ENCODE assay signal across 23 cellular contexts in the genomic region with DNA sequence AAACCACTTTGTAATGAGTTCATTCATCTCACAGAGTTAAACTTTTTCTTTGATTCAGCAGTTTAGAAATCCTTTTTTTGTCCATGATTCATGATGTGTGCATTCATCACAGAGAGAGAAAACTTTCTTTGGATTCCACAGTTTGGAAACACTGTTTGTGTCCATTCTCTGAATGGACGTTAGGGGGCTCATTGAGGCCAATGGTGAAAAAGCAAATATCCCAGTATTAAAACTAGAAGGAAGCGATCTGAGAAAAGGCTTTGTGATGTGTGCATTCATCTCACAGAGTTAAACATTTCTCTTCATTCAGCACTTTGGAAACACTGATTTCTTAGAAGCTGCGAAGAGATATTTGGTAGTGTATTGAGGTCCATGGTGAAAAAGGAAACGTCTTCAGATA.
"Had no signal": no experiment of that assay in that cellular context is flagged by ENCODE, and none has a peak within 500 bp of the region (broad histone marks: within the 10 kb centered on the region; RNA-seq: fewer than 3 reads in every experiment).

No MANE protein-coding gene starts in this region.

- H3K9me3 Mint-ChIP-seq: activated naive CD4-positive, alpha-beta T cell treated with anti-CD3 and anti-CD28 coated beads, Interleukin-2, amount 50 U/mL, for 24 hours had no signal

- H3K36me3 Mint-ChIP-seq: brain; neural progenitor cell; stimulated activated memory B cell treated with anti-CD40 and anti-IgM and Interleukin-4, amounts not matched to agents 10 μg/mL and 1 μg/mL and 100 μg/mL, for 72 hours had no signal

- DNase-seq: activated CD4-positive, alpha-beta T cell treated with anti-CD3 and anti-CD28 coated beads for 1 hour; activated CD4-positive, alpha-beta T cell treated with anti-CD3 and anti-CD28 coated beads, Interleukin-2, amount 50 U/mL, for 1 hour; activated CD8-positive, alpha-beta T cell treated with anti-CD3 and anti-CD28 coated beads, Interleukin-2, amount 10 ng/mL, durations not matched to agents 7 days and 5 days; activated gamma-delta T cell treated with Interleukin-2 at 50 U/mL for 16 hours; activated T-cell treated with anti-CD3 and anti-CD28 coated beads, Interleukin-2, amount 50 U/mL, for 1 hour; aorta; caudate nucleus; effector CD8-positive, alpha-beta T cell; foreskin melanocyte; glutamatergic neuron; hypothalamus; left ventricle myocardium superior; mammary epithelial cell; naive thymus-derived CD8-positive, alpha-beta T cell; stimulated activated CD4-positive, alpha-beta T cell treated with anti-CD3 and anti-CD28 coated beads, Interleukin-15, amount 100 ng/mL, for 24 hours; stomach had no signal

- ATAC-seq: activated CD8-positive, alpha-beta T cell treated with anti-CD3 and anti-CD28 coated beads, Interleukin-2, amount 10 ng/mL, durations not matched to agents 7 days and 5 days; left ventricle myocardium superior; naive thymus-derived CD8-positive, alpha-beta T cell; sciatic nerve; stimulated activated memory B cell treated with anti-CD40 and anti-IgM and Interleukin-4, amounts not matched to agents 10 μg/mL and 1 μg/mL and 100 μg/mL, for 72 hours had no signal

- H3K27ac Mint-ChIP-seq: activated CD8-positive, alpha-beta T cell treated with anti-CD3 and anti-CD28 coated beads, Interleukin-2, amount 10 ng/mL, durations not matched to agents 7 days and 5 days; activated naive CD4-positive, alpha-beta T cell treated with anti-CD3 and anti-CD28 coated beads, Interleukin-2, amount 50 U/mL, for 24 hours; brain; dendritic cell treated with granulocyte-macrophage colony-stimulating factor and Interleukin-4, amounts not matched to agents 40 ng/mL and 50 ng/mL, for 4 days; mesothelial cell of epicardium; naive thymus-derived CD8-positive, alpha-beta T cell; neural progenitor cell; stimulated activated memory B cell treated with anti-CD40 and anti-IgM and Interleukin-4, amounts not matched to agents 10 μg/mL and 1 μg/mL and 100 μg/mL, for 72 hours had no signal
